ENCODE assay signal across 1 cellular context in genomic region chr3:184513276-184514150, GRCh38.
TF ChIP-seq lines count a peak whose summit lies in the region.

No MANE protein-coding gene starts in this region.

TF ChIP-seq in HepG2, 621 proteins besides CTCF, POLR2A, EP300 and RAD21 (continued from another document and continues in another):
- 0 out of 2 replicates have a peak, but pooled peaks have one; percentile 44 for TF ChIP-seq SP2 (CRISPR knock-in tag; IDR thresholded peaks at IDR 0.05)
- TF ChIP-seq MIER3 (CRISPR knock-in tag; IDR thresholded peaks at IDR 0.05; ENCODE audit: borderline replicate concordance) = 0 out of 2 replicates have a peak, but pooled peaks have one; percentile 35
- TF ChIP-seq KDM2A (CRISPR knock-in tag; IDR thresholded peaks at IDR 0.05; ENCODE audit: borderline replicate concordance, low read depth) = peak; percentile 87
- TF ChIP-seq TARDBP (CRISPR knock-in tag; IDR thresholded peaks at IDR 0.05) = no peak
- TF ChIP-seq BRCA1 (CRISPR knock-in tag; IDR thresholded peaks at IDR 0.05) = no peak
- TF ChIP-seq, protein P1, sequence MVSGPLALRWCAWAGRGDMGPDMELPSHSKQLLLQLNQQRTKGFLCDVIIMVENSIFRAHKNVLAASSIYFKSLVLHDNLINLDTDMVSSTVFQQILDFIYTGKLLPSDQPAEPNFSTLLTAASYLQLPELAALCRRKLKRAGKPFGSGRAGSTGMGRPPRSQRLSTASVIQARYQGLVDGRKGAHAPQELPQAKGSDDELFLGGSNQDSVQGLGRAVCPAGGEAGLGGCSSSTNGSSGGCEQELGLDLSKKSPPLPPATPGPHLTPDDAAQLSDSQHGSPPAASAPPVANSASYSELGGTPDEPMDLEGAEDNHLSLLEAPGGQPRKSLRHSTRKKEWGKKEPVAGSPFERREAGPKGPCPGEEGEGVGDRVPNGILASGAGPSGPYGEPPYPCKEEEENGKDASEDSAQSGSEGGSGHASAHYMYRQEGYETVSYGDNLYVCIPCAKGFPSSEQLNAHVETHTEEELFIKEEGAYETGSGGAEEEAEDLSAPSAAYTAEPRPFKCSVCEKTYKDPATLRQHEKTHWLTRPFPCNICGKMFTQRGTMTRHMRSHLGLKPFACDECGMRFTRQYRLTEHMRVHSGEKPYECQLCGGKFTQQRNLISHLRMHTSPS (CRISPR knock-in tag; IDR thresholded peaks at IDR 0.05; ENCODE audit: low read depth) = no peak
- no peak for TF ChIP-seq KLF9 (CRISPR knock-in tag; IDR thresholded peaks at IDR 0.05; ENCODE audit: low read depth)
- no peak for TF ChIP-seq ZMAT3 (CRISPR knock-in tag; conservative IDR thresholded peaks at IDR 0.05)
- TF ChIP-seq, protein P2, sequence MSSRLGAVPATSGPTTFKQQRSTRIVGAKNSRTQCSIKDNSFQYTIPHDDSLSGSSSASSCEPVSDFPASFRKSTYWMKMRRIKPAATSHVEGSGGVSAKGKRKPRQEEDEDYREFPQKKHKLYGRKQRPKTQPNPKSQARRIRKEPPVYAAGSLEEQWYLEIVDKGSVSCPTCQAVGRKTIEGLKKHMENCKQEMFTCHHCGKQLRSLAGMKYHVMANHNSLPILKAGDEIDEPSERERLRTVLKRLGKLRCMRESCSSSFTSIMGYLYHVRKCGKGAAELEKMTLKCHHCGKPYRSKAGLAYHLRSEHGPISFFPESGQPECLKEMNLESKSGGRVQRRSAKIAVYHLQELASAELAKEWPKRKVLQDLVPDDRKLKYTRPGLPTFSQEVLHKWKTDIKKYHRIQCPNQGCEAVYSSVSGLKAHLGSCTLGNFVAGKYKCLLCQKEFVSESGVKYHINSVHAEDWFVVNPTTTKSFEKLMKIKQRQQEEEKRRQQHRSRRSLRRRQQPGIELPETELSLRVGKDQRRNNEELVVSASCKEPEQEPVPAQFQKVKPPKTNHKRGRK (CRISPR knock-in tag; IDR thresholded peaks at IDR 0.05) = no peak
- TF ChIP-seq ZNF367 (CRISPR knock-in tag; IDR thresholded peaks at IDR 0.05; ENCODE audit: borderline replicate concordance) = no peak
- TF ChIP-seq POLR2AphosphoS5 (IDR thresholded peaks at IDR 0.05; ENCODE audit: low read depth, low read length) = no peak
- no peak for TF ChIP-seq KMT2A (CRISPR knock-in tag; IDR thresholded peaks at IDR 0.05)
- TF ChIP-seq NCOR1 (IDR thresholded peaks at IDR 0.05; ENCODE audit: borderline replicate concordance, low read length) = no peak
- no peak for TF ChIP-seq ATM (IDR thresholded peaks at IDR 0.05; ENCODE audit: borderline replicate concordance)
- no peak for TF ChIP-seq ZNF30 (CRISPR knock-in tag; IDR thresholded peaks at IDR 0.05)
- TF ChIP-seq MED8 (CRISPR knock-in tag; IDR thresholded peaks at IDR 0.05; ENCODE audit: insufficient replicate concordance) = no peak
- no peak for TF ChIP-seq PRMT3 (CRISPR knock-in tag; IDR thresholded peaks at IDR 0.05; ENCODE audit: borderline replicate concordance, low read depth)
- TF ChIP-seq NKX3-1 (CRISPR knock-in tag; IDR thresholded peaks at IDR 0.05) = no peak
- TF ChIP-seq ZNF431 (CRISPR knock-in tag; IDR thresholded peaks at IDR 0.05; ENCODE audit: borderline replicate concordance, low read depth) = no peak
- no peak for TF ChIP-seq ZNF362 (CRISPR knock-in tag; IDR thresholded peaks at IDR 0.05; ENCODE audit: borderline replicate concordance)
- no peak for TF ChIP-seq NFE2L2 (IDR thresholded peaks at IDR 0.05; ENCODE audit: low read length)
- TF ChIP-seq, protein P3, sequence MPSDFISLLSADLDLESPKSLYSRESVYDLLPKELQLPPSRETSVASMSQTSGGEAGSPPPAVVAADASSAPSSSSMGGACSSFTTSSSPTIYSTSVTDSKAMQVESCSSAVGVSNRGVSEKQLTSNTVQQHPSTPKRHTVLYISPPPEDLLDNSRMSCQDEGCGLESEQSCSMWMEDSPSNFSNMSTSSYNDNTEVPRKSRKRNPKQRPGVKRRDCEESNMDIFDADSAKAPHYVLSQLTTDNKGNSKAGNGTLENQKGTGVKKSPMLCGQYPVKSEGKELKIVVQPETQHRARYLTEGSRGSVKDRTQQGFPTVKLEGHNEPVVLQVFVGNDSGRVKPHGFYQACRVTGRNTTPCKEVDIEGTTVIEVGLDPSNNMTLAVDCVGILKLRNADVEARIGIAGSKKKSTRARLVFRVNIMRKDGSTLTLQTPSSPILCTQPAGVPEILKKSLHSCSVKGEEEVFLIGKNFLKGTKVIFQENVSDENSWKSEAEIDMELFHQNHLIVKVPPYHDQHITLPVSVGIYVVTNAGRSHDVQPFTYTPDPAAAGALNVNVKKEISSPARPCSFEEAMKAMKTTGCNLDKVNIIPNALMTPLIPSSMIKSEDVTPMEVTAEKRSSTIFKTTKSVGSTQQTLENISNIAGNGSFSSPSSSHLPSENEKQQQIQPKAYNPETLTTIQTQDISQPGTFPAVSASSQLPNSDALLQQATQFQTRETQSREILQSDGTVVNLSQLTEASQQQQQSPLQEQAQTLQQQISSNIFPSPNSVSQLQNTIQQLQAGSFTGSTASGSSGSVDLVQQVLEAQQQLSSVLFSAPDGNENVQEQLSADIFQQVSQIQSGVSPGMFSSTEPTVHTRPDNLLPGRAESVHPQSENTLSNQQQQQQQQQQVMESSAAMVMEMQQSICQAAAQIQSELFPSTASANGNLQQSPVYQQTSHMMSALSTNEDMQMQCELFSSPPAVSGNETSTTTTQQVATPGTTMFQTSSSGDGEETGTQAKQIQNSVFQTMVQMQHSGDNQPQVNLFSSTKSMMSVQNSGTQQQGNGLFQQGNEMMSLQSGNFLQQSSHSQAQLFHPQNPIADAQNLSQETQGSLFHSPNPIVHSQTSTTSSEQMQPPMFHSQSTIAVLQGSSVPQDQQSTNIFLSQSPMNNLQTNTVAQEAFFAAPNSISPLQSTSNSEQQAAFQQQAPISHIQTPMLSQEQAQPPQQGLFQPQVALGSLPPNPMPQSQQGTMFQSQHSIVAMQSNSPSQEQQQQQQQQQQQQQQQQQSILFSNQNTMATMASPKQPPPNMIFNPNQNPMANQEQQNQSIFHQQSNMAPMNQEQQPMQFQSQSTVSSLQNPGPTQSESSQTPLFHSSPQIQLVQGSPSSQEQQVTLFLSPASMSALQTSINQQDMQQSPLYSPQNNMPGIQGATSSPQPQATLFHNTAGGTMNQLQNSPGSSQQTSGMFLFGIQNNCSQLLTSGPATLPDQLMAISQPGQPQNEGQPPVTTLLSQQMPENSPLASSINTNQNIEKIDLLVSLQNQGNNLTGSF (CRISPR knock-in tag; IDR thresholded peaks at IDR 0.05) = no peak
- TF ChIP-seq THAP11 (CRISPR knock-in tag; IDR thresholded peaks at IDR 0.05) = peak; percentile 23; the same call in 1 of the 2 replicates
- TF ChIP-seq EZH2 (conservative IDR thresholded peaks at IDR 0.05; ENCODE audit: low read depth, low read length) = 0 out of 2 replicates have a peak, but pooled peaks have one; percentile 57
- TF ChIP-seq, protein P4, sequence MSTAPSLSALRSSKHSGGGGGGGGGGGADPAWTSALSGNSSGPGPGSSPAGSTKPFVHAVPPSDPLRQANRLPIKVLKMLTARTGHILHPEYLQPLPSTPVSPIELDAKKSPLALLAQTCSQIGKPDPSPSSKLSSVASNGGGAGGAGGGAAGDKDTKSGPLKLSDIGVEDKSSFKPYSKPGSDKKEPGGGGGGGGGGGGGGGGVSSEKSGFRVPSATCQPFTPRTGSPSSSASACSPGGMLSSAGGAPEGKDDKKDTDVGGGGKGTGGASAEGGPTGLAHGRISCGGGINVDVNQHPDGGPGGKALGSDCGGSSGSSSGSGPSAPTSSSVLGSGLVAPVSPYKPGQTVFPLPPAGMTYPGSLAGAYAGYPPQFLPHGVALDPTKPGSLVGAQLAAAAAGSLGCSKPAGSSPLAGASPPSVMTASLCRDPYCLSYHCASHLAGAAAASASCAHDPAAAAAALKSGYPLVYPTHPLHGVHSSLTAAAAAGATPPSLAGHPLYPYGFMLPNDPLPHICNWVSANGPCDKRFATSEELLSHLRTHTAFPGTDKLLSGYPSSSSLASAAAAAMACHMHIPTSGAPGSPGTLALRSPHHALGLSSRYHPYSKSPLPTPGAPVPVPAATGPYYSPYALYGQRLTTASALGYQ (CRISPR knock-in tag; IDR thresholded peaks at IDR 0.05) = no peak
- no peak for TF ChIP-seq ZNF792 (CRISPR knock-in tag; IDR thresholded peaks at IDR 0.05)
- no peak for TF ChIP-seq GABPA (IDR thresholded peaks at IDR 0.05; ENCODE audit: low read depth, low read length)
- no peak for TF ChIP-seq GABPA (CRISPR knock-in tag; IDR thresholded peaks at IDR 0.05; ENCODE audit: low read depth)
- no peak for TF ChIP-seq ZNF569 (CRISPR knock-in tag; IDR thresholded peaks at IDR 0.05; ENCODE audit: borderline replicate concordance)
- no peak for TF ChIP-seq TCF12 (IDR thresholded peaks at IDR 0.05)
- TF ChIP-seq TCF12 (CRISPR knock-in tag; IDR thresholded peaks at IDR 0.05) = no peak
- TF ChIP-seq XRCC5 (optimal IDR thresholded peaks at IDR 0.05; ENCODE audit: low read length) = peak; percentile 85
- TF ChIP-seq SCMH1 (CRISPR knock-in tag; IDR thresholded peaks at IDR 0.05; ENCODE audit: borderline replicate concordance) = no peak
- no peak for TF ChIP-seq ZNF282 (IDR thresholded peaks at IDR 0.05; ENCODE audit: partially characterized antibody)
- TF ChIP-seq SOX5 (CRISPR knock-in tag; IDR thresholded peaks at IDR 0.05; ENCODE audit: borderline replicate concordance) = no peak
- TF ChIP-seq MED1 (CRISPR knock-in tag; IDR thresholded peaks at IDR 0.05) = no peak
- TF ChIP-seq, protein P5, sequence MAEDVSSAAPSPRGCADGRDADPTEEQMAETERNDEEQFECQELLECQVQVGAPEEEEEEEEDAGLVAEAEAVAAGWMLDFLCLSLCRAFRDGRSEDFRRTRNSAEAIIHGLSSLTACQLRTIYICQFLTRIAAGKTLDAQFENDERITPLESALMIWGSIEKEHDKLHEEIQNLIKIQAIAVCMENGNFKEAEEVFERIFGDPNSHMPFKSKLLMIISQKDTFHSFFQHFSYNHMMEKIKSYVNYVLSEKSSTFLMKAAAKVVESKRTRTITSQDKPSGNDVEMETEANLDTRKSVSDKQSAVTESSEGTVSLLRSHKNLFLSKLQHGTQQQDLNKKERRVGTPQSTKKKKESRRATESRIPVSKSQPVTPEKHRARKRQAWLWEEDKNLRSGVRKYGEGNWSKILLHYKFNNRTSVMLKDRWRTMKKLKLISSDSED (CRISPR knock-in tag; IDR thresholded peaks at IDR 0.05) = no peak
- TF ChIP-seq SMAD1 (CRISPR knock-in tag; IDR thresholded peaks at IDR 0.05; ENCODE audit: borderline replicate concordance, low read depth) = no peak
- no peak for TF ChIP-seq ZNF354B (CRISPR knock-in tag; IDR thresholded peaks at IDR 0.05)
- no peak for TF ChIP-seq ZNF619 (CRISPR knock-in tag; IDR thresholded peaks at IDR 0.05)
- no peak for TF ChIP-seq GLI4 (CRISPR knock-in tag; IDR thresholded peaks at IDR 0.05; ENCODE audit: borderline replicate concordance)
- peak; percentile 82 for TF ChIP-seq ZNF501 (CRISPR knock-in tag; IDR thresholded peaks at IDR 0.05)
- TF ChIP-seq CREB3 (CRISPR knock-in tag; IDR thresholded peaks at IDR 0.05) = no peak
- no peak for TF ChIP-seq ATF7-NPFF (CRISPR knock-in tag; IDR thresholded peaks at IDR 0.05; ENCODE audit: low read depth)
- no peak for TF ChIP-seq ZNF782 (CRISPR knock-in tag; IDR thresholded peaks at IDR 0.05; ENCODE audit: borderline replicate concordance)
- TF ChIP-seq ZNF350 (CRISPR knock-in tag; IDR thresholded peaks at IDR 0.05; ENCODE audit: borderline replicate concordance, low read depth) = peak; percentile 56; the same call in 1 of the 2 replicates
- TF ChIP-seq HDAC2 (CRISPR knock-in tag; IDR thresholded peaks at IDR 0.05) = no peak
- TF ChIP-seq ZNF264 (CRISPR knock-in tag; IDR thresholded peaks at IDR 0.05) = no peak
- 0 out of 2 replicates have a peak, but pooled peaks have one; percentile 28 for TF ChIP-seq FOXO1 (CRISPR knock-in tag; IDR thresholded peaks at IDR 0.05)
- 0 out of 2 replicates have a peak, but pooled peaks have one; percentile 58 for TF ChIP-seq ZBTB7B (CRISPR knock-in tag; IDR thresholded peaks at IDR 0.05)
- TF ChIP-seq ZSCAN29 (CRISPR knock-in tag; conservative IDR thresholded peaks at IDR 0.05) = peak; percentile 100
- no peak for TF ChIP-seq SMAD3 (CRISPR knock-in tag; IDR thresholded peaks at IDR 0.05)
- TF ChIP-seq SP140L (CRISPR knock-in tag; IDR thresholded peaks at IDR 0.05; ENCODE audit: borderline replicate concordance) = no peak
- TF ChIP-seq RELA (CRISPR knock-in tag; IDR thresholded peaks at IDR 0.05) = no peak
- no peak for TF ChIP-seq PAX8 (CRISPR knock-in tag; IDR thresholded peaks at IDR 0.05; ENCODE audit: borderline replicate concordance)
- TF ChIP-seq, protein P6, sequence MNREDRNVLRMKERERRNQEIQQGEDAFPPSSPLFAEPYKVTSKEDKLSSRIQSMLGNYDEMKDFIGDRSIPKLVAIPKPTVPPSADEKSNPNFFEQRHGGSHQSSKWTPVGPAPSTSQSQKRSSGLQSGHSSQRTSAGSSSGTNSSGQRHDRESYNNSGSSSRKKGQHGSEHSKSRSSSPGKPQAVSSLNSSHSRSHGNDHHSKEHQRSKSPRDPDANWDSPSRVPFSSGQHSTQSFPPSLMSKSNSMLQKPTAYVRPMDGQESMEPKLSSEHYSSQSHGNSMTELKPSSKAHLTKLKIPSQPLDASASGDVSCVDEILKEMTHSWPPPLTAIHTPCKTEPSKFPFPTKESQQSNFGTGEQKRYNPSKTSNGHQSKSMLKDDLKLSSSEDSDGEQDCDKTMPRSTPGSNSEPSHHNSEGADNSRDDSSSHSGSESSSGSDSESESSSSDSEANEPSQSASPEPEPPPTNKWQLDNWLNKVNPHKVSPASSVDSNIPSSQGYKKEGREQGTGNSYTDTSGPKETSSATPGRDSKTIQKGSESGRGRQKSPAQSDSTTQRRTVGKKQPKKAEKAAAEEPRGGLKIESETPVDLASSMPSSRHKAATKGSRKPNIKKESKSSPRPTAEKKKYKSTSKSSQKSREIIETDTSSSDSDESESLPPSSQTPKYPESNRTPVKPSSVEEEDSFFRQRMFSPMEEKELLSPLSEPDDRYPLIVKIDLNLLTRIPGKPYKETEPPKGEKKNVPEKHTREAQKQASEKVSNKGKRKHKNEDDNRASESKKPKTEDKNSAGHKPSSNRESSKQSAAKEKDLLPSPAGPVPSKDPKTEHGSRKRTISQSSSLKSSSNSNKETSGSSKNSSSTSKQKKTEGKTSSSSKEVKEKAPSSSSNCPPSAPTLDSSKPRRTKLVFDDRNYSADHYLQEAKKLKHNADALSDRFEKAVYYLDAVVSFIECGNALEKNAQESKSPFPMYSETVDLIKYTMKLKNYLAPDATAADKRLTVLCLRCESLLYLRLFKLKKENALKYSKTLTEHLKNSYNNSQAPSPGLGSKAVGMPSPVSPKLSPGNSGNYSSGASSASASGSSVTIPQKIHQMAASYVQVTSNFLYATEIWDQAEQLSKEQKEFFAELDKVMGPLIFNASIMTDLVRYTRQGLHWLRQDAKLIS (CRISPR knock-in tag; IDR thresholded peaks at IDR 0.05) = no peak
